30 cellular contexts compared by ENCODE assay signal in the genomic region with DNA sequence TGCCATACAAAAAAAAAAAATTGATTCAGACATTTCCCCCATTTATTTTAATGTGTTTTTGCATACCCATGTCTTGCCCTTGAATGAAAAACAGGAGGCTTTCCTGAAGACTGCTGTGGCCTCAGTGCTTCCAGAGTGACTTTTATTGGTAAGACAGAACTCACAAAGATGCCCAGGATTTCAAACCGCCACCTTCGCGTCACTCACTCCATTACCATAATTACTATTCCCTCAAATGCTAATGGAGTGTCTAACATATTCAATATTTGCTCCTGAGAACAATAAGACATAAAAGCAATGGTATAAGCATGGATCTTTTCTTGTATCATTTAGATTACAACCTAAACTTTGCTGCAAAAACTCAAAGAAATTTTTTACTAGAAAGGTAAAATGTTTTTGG.
"Had no signal": no experiment of that assay in that cellular context is flagged by ENCODE, and none has a peak within 500 bp of the region (broad histone marks: within the 10 kb centered on the region; RNA-seq: fewer than 3 reads in every experiment).

No MANE protein-coding gene starts in this region.

- H3K4me3 ChIP-seq: adrenal gland, ascending aorta, body of pancreas, breast epithelium, cardiac muscle cell had no signal

- H3K27me3 ChIP-seq: ascending aorta, body of pancreas, brain microvascular endothelial cell, breast epithelium, cardiac muscle cell had no signal

- H3K9me3 ChIP-seq: adrenal gland, ascending aorta, body of pancreas, breast epithelium had no signal

- H3K4me1 ChIP-seq: adrenal gland, ascending aorta, body of pancreas, breast epithelium had no signal

- H3K36me3 ChIP-seq: adrenal gland, ascending aorta, brain microvascular endothelial cell, breast epithelium, cardiac muscle cell had no signal

- DNase-seq: activated effector memory CD4-positive, alpha-beta T cell treated with anti-CD3 and anti-CD28 coated beads, Interleukin-2, amount 50 U/mL, for 16 hours; activated effector memory CD4-positive, alpha-beta T cell treated with Interleukin-2 at 50 U/mL for 16 hours; activated gamma-delta T cell; activated gamma-delta T cell treated with Interleukin-2 at 50 U/mL for 16 hours; activated naive CD4-positive, alpha-beta T cell; activated naive CD4-positive, alpha-beta T cell treated with anti-CD3 and anti-CD28 coated beads for 36 hours; activated naive CD4-positive, alpha-beta T cell treated with anti-CD3 and anti-CD28 coated beads, Interleukin-2, amount 10 ng/mL, durations not matched to agents 7 days and 5 days; activated naive CD4-positive, alpha-beta T cell treated with anti-CD3 and anti-CD28 coated beads, Interleukin-2, amount 50 U/mL, for 16 hours; activated naive CD4-positive, alpha-beta T cell treated with Interleukin-2 at 50 U/mL for 16 hours; activated naive CD8-positive, alpha-beta T cell treated with anti-CD3 and anti-CD28 coated beads for 36 hours; activated naive CD8-positive, alpha-beta T cell treated with anti-CD3 and anti-CD28 coated beads, Interleukin-2, amount 10 ng/mL, durations not matched to agents 7 days and 5 days; activated naive CD8-positive, alpha-beta T cell treated with anti-CD3 and anti-CD28 coated beads, Interleukin-2, amount 50 U/mL, for 24 hours; activated T-cell treated with anti-CD3 and anti-CD28 coated beads, Interleukin-2, amount 50 U/mL, for 1 hour; activated T-cell treated with anti-CD3 and anti-CD28 coated beads, Interleukin-2, amount 50 U/mL, for 24 hours; activated T-cell treated with anti-CD3 and anti-CD28 coated beads, Interleukin-2, amount 50 U/mL, for 4 hours; activated T-cell treated with anti-CD3 and anti-CD28 coated beads, Interleukin-2, amount 50 U/mL, for 48 hours; activated T-cell treated with anti-CD3 and anti-CD28 coated beads, Interleukin-2, amount 50 U/mL, for 72 hours; adrenal gland; amniotic stem cell; amygdala; anterior cingulate cortex; aorta; body of pancreas; brain microvascular endothelial cell; caudate nucleus; central memory CD4-positive, alpha-beta T cell; cerebellar nuclear complex had no signal

- H3K27ac ChIP-seq: adrenal gland, ascending aorta, body of pancreas, brain microvascular endothelial cell, breast epithelium, cardiac muscle cell had no signal
